1 cellular context compared by ENCODE assay signal in genomic region chr22:17830041-17830961, GRCh38.
TF ChIP-seq lines count a peak whose summit lies in the region.

No MANE protein-coding gene starts in this region.

TF ChIP-seq in GM23338, 12 proteins besides CTCF, POLR2A, EP300 and RAD21 (continued from another document):
- TF ChIP-seq ZNF462 (CRISPR knock-in tag; IDR thresholded peaks at IDR 0.05) (no peak), ZNF331 (CRISPR knock-in tag; IDR thresholded peaks at IDR 0.05; ENCODE audit: low read depth) (no peak), JUNB (IDR thresholded peaks at IDR 0.05; ENCODE audit: unreplicated experiment) (no peak), REST (IDR thresholded peaks at IDR 0.05; ENCODE audit: unreplicated experiment) (no peak), CREB1 (CRISPR knock-in tag; IDR thresholded peaks at IDR 0.05; ENCODE audit: low read depth) (no peak), EZH2 (IDR thresholded peaks at IDR 0.05; ENCODE audit: low read depth, unreplicated experiment) (no peak)
TF ChIP-seq in GM23338: peak in this region for 0.
